In genomic region chr11:117409511-117409910, GRCh38 we compare ENCODE assay signal across 15 cellular contexts.
DNase-seq lines count a peak whose midpoint lies in the region; ATAC-seq and TF ChIP-seq lines count a peak whose summit lies in the region.
"Had no signal": no experiment of that assay in that cellular context is flagged by ENCODE, and none has a peak within 500 bp of the region (broad histone marks: within the 10 kb centered on the region; RNA-seq: fewer than 3 reads in every experiment).

No MANE protein-coding gene starts in this region.

- H3K9ac ChIP-seq in trophoblast cell (ENCODE audit: low read length) = peak overlapping the region; percentile 36
- H3K9ac ChIP-seq: BLaER1 had no signal

- no peak overlapping the region for H4K12ac ChIP-seq in trophoblast cell (ENCODE audit: low read depth, low read length)

- no peaks in the 10 kb centered on the region for H3K79me2 ChIP-seq in trophoblast cell (ENCODE audit: control insufficient read depth, insufficient read depth, low read length, poor library complexity)

- H3K36me3 ChIP-seq in trophoblast cell (ENCODE audit: control insufficient read depth in 1 of 2, insufficient read depth in 2 of 2, low read length in 2 of 2) (peaks cover 22 to 27% of the 10 kb centered on the region in 2 experiments), upper lobe of right lung (peaks cover 32% of the 10 kb centered on the region)
- peaks cover 22% of the 10 kb centered on the region for H3K36me3 ChIP-seq in CD4-positive, alpha-beta memory T cell (ENCODE audit: insufficient read depth, low read length)

- no peak for TF ChIP-seq CTCF in upper lobe of right lung (IDR thresholded peaks at IDR 0.05)

- H2AFZ ChIP-seq in trophoblast cell (ENCODE audit: insufficient read depth, low read length, poor library complexity) = no peak overlapping the region

- no peak overlapping the region for H3K14ac ChIP-seq in trophoblast cell (ENCODE audit: low read length)

- no peak overlapping the region for H2BK120ac ChIP-seq in trophoblast cell (ENCODE audit: insufficient read depth, low read length, poor library complexity)

- no peak overlapping the region for H3K23ac ChIP-seq in trophoblast cell (ENCODE audit: low read length)

- no peak overlapping the region for H3K18ac ChIP-seq in trophoblast cell (ENCODE audit: low read length)

- H3K4me1 Mint-ChIP-seq in activated CD4-positive, alpha-beta T cell treated with anti-CD3 and anti-CD28 coated beads for 36 hours = no peaks in the 10 kb centered on the region
- no peaks in the 10 kb centered on the region for H3K4me1 Mint-ChIP-seq in CD4-positive, alpha-beta memory T cell

- H3K27me3 Mint-ChIP-seq in activated CD4-positive, alpha-beta T cell treated with anti-CD3 and anti-CD28 coated beads for 36 hours = no peaks in the 10 kb centered on the region
- H3K27me3 Mint-ChIP-seq in CD4-positive, alpha-beta memory T cell = no peaks in the 10 kb centered on the region

- H4K8ac ChIP-seq in trophoblast cell (ENCODE audit: low read depth, low read length) = no peak overlapping the region

- CTCF ChIA-PET in activated CD4-positive, alpha-beta T cell treated with anti-CD3 and anti-CD28 coated beads for 36 hours (lab: Charles Lee) = interaction anchor here (1.4 kb wide), 1 partner anchor 16 kb away, joined by 4 read pairs; no protein-coding TSS in a partner anchor
- CTCF ChIA-PET in CD4-positive, alpha-beta memory T cell (lab: Charles Lee; ENCODE audit: partially characterized antibody) = interaction anchor here (7.3 kb wide), 1 partner anchor 17 kb away, joined by 36 read pairs; no protein-coding TSS in a partner anchor

- intact Hi-C loops in cardiac septum (cut with DNase I) (no loop called here), left cardiac atrium (cut with DNase I) (no loop called here), upper lobe of right lung (cut with DNase I) (no loop called here)
- intact Hi-C loops in activated CD4-positive, alpha-beta T cell treated with anti-CD3 and anti-CD28 coated beads for 36 hours (cut with DNase I, micrococcal nuclease) = no loop called here
- intact Hi-C loops in CD4-positive, alpha-beta memory T cell (cut with micrococcal nuclease) = no loop called here

- H3K4me3 Mint-ChIP-seq in activated CD4-positive, alpha-beta T cell treated with anti-CD3 and anti-CD28 coated beads for 36 hours = no peak overlapping the region
- no peak overlapping the region for H3K4me3 Mint-ChIP-seq in CD4-positive, alpha-beta memory T cell
- H3K4me3 Mint-ChIP-seq: CD14-positive monocyte; CD8-positive, alpha-beta T cell had no signal

- no peak overlapping the region for H2BK12ac ChIP-seq in trophoblast cell (ENCODE audit: low read length)

- no peak overlapping the region for H2BK5ac ChIP-seq in trophoblast cell (ENCODE audit: low read depth, low read length, poor library complexity)

- H3K4ac ChIP-seq in trophoblast cell (ENCODE audit: low read depth, low read length) = no peak overlapping the region

- WGBS in trophoblast cell (ENCODE audit: extremely low coverage, insufficient coverage, insufficient read length) = no CpG with 5 or more reads among the region's 12 CpGs

- H3K27ac ChIP-seq in trophoblast cell (ENCODE audit: low read depth, low read length) (no peak overlapping the region), upper lobe of right lung (no peak overlapping the region)
- H3K27ac ChIP-seq in CD4-positive, alpha-beta memory T cell (ENCODE audit: low read depth, low read length) = no peak overlapping the region
- H3K27ac ChIP-seq: BLaER1, HL-60 had no signal

- peaks cover 38% of the 10 kb centered on the region for H3K36me3 Mint-ChIP-seq in activated CD4-positive, alpha-beta T cell treated with anti-CD3 and anti-CD28 coated beads for 36 hours (ENCODE audit: low read depth)
- peaks cover 49 to 58% of the 10 kb centered on the region in 2 donors for H3K36me3 Mint-ChIP-seq in CD4-positive, alpha-beta memory T cell

- no peak for ATAC-seq in left cardiac atrium
- no peak for ATAC-seq in upper lobe of right lung
- no peak for ATAC-seq in activated CD4-positive, alpha-beta T cell treated with anti-CD3 and anti-CD28 coated beads for 36 hours
- no peak for ATAC-seq in GM18868 (IDR thresholded peaks at IDR 0.05; ENCODE audit: unreplicated experiment)
- ATAC-seq: CD8-positive, alpha-beta T cell had no signal

- POLR2A ChIA-PET in activated CD4-positive, alpha-beta T cell treated with anti-CD3 and anti-CD28 coated beads for 36 hours (lab: Charles Lee) = no interaction called here
- POLR2A ChIA-PET in CD4-positive, alpha-beta memory T cell (lab: Charles Lee; ENCODE audit: partially characterized antibody) = no interaction called here

- H3K27me3 ChIP-seq in trophoblast cell (ENCODE audit: insufficient read depth, low read length) = no peaks in the 10 kb centered on the region
- H3K27me3 ChIP-seq in upper lobe of right lung = no peaks in the 10 kb centered on the region
- no peaks in the 10 kb centered on the region for H3K27me3 ChIP-seq in CD4-positive, alpha-beta memory T cell (ENCODE audit: insufficient read depth, low read length)
- H3K27me3 ChIP-seq: BLaER1 had no signal

- H3K4me2 ChIP-seq in trophoblast cell (ENCODE audit: low read length) = no peak overlapping the region
- H3K4me2 ChIP-seq: BLaER1 had no signal

- DNase-seq in cardiac septum (ENCODE audit: low spot score) (peak; percentile 47), left cardiac atrium (no peak), trophoblast cell (no peak), upper lobe of right lung (peak; percentile 60)
- DNase-seq in activated CD4-positive, alpha-beta T cell treated with anti-CD3 and anti-CD28 coated beads for 36 hours = no peak
- no peak for DNase-seq in CD4-positive, alpha-beta memory T cell
- DNase-seq: 8988T; Calu3; CD8-positive, alpha-beta T cell; DMS79 treated with DMSO at 0.1 percent for 48 hours had no signal

- no peak overlapping the region for H2AK5ac ChIP-seq in trophoblast cell (ENCODE audit: low read length)

- H3K9me3 ChIP-seq in trophoblast cell (ENCODE audit: insufficient read depth, low read depth, low read length) = peaks cover 5% of the 10 kb centered on the region
- H3K9me3 ChIP-seq in upper lobe of right lung = no peaks in the 10 kb centered on the region
- H3K9me3 ChIP-seq in CD4-positive, alpha-beta memory T cell (ENCODE audit: control insufficient read depth in 1 of 2, low read length in 2 of 2) = no peaks in the 10 kb centered on the region

- H3K27ac Mint-ChIP-seq in activated CD4-positive, alpha-beta T cell treated with anti-CD3 and anti-CD28 coated beads for 36 hours = no peak overlapping the region
- no peak overlapping the region for H3K27ac Mint-ChIP-seq in CD4-positive, alpha-beta memory T cell
- H3K27ac Mint-ChIP-seq: CD8-positive, alpha-beta T cell had no signal

- H3K9me3 Mint-ChIP-seq in activated CD4-positive, alpha-beta T cell treated with anti-CD3 and anti-CD28 coated beads for 36 hours (ENCODE audit: low read depth) = peaks cover 11% of the 10 kb centered on the region
- peaks cover 0 to 19% (median 13%) of the 10 kb centered on the region in 8 donors for H3K9me3 Mint-ChIP-seq in CD4-positive, alpha-beta memory T cell

- H3K4me3 ChIP-seq in trophoblast cell (ENCODE audit: low read depth, low read length) (no peak overlapping the region), upper lobe of right lung (no peak overlapping the region)
- H3K4me3 ChIP-seq in CD4-positive, alpha-beta memory T cell (ENCODE audit: low read length in 2 of 2) = no peak overlapping the region
- H3K4me3 ChIP-seq: BLaER1, HAP-1 had no signal

- no peak overlapping the region for H4K91ac ChIP-seq in trophoblast cell (ENCODE audit: low read depth, low read length)

- H3K4me1 ChIP-seq in trophoblast cell (ENCODE audit: control insufficient read depth in 1 of 2, insufficient read depth in 2 of 2, low read length in 2 of 2) (peaks cover 4 to 11% of the 10 kb centered on the region in 2 experiments), upper lobe of right lung (no peaks in the 10 kb centered on the region)
- H3K4me1 ChIP-seq in CD4-positive, alpha-beta memory T cell (ENCODE audit: insufficient read depth, low read length) = no peaks in the 10 kb centered on the region
- H3K4me1 ChIP-seq: HAP-1 had no signal

- H3K79me1 ChIP-seq in trophoblast cell (ENCODE audit: low read length) = no peaks in the 10 kb centered on the region

Comparison
In these comparisons a context has a peak if more than half of its experiments do, and no peak if none do; other contexts are left out.
1. DNase-seq: peak in cardiac septum (single experiment) and upper lobe of right lung (single experiment); none in left cardiac atrium (single experiment), trophoblast cell (0 of 2), activated CD4-positive, alpha-beta T cell treated with anti-CD3 and anti-CD28 coated beads for 36 hours (single experiment) and CD4-positive, alpha-beta memory T cell (0 of 5).